In genomic region chr17:62703776-62704380, GRCh38 we compare ENCODE assay signal across 1 cellular context.
TF ChIP-seq lines count a peak whose summit lies in the region.

No MANE protein-coding gene starts in this region.

TF ChIP-seq in HepG2, 621 proteins besides CTCF, POLR2A, EP300 and RAD21 (continued from another document and continues in another):
- peak; percentile 59; the same call in 1 of the 2 replicates for TF ChIP-seq ZNF770 (CRISPR knock-in tag; IDR thresholded peaks at IDR 0.05)
- TF ChIP-seq GTF3A (CRISPR knock-in tag; conservative IDR thresholded peaks at IDR 0.05) = no peak
- no peak for TF ChIP-seq RELA (CRISPR knock-in tag; IDR thresholded peaks at IDR 0.05)
- no peak for TF ChIP-seq SMAD9 (CRISPR knock-in tag; IDR thresholded peaks at IDR 0.05)
- no peak for TF ChIP-seq NFE2 (CRISPR knock-in tag; IDR thresholded peaks at IDR 0.05)
- no peak for TF ChIP-seq SRSF9 (IDR thresholded peaks at IDR 0.05; ENCODE audit: borderline replicate concordance, insufficient read depth, low read depth, low read length, poor library complexity, severe bottlenecking)
- no peak for TF ChIP-seq HNF1B (CRISPR knock-in tag; IDR thresholded peaks at IDR 0.05)
- 0 out of 2 replicates have a peak, but pooled peaks have one; percentile 21 for TF ChIP-seq MEIS1 (CRISPR knock-in tag; IDR thresholded peaks at IDR 0.05; ENCODE audit: borderline replicate concordance)
- no peak for TF ChIP-seq ATF3 (CRISPR knock-in tag; IDR thresholded peaks at IDR 0.05)
- TF ChIP-seq TAF15 (IDR thresholded peaks at IDR 0.05; ENCODE audit: low read depth, low read length, poor library complexity, severe bottlenecking) = no peak
- no peak for TF ChIP-seq FIP1L1 (IDR thresholded peaks at IDR 0.05; ENCODE audit: borderline replicate concordance, insufficient read depth, low read depth, low read length)
- TF ChIP-seq HMG20B (CRISPR knock-in tag; conservative IDR thresholded peaks at IDR 0.05) = 0 out of 2 replicates have a peak, but pooled peaks have one; percentile 12
- TF ChIP-seq, protein P1, sequence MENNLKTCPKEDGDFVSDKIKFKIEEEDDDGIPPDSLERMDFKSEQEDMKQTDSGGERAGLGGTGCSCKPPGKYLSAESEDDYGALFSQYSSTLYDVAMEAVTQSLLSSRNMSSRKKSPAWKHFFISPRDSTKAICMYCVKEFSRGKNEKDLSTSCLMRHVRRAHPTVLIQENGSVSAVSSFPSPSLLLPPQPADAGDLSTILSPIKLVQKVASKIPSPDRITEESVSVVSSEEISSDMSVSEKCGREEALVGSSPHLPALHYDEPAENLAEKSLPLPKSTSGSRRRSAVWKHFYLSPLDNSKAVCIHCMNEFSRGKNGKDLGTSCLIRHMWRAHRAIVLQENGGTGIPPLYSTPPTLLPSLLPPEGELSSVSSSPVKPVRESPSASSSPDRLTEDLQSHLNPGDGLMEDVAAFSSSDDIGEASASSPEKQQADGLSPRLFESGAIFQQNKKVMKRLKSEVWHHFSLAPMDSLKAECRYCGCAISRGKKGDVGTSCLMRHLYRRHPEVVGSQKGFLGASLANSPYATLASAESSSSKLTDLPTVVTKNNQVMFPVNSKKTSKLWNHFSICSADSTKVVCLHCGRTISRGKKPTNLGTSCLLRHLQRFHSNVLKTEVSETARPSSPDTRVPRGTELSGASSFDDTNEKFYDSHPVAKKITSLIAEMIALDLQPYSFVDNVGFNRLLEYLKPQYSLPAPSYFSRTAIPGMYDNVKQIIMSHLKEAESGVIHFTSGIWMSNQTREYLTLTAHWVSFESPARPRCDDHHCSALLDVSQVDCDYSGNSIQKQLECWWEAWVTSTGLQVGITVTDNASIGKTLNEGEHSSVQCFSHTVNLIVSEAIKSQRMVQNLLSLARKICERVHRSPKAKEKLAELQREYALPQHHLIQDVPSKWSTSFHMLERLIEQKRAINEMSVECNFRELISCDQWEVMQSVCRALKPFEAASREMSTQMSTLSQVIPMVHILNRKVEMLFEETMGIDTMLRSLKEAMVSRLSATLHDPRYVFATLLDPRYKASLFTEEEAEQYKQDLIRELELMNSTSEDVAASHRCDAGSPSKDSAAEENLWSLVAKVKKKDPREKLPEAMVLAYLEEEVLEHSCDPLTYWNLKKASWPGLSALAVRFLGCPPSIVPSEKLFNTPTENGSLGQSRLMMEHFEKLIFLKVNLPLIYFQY (CRISPR knock-in tag; IDR thresholded peaks at IDR 0.05; ENCODE audit: borderline replicate concordance) = no peak
- TF ChIP-seq PCBP2 (optimal IDR thresholded peaks at IDR 0.05; ENCODE audit: low read depth, low read length, poor library complexity, severe bottlenecking) = no peak
- TF ChIP-seq, protein P2, sequence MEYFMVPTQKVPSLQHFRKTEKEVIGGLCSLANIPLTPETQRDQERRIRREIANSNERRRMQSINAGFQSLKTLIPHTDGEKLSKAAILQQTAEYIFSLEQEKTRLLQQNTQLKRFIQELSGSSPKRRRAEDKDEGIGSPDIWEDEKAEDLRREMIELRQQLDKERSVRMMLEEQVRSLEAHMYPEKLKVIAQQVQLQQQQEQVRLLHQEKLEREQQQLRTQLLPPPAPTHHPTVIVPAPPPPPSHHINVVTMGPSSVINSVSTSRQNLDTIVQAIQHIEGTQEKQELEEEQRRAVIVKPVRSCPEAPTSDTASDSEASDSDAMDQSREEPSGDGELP (IDR thresholded peaks at IDR 0.05; ENCODE audit: borderline replicate concordance, low read depth) = no peak
- no peak for TF ChIP-seq ZBTB14 (CRISPR knock-in tag; IDR thresholded peaks at IDR 0.05)
- no peak for TF ChIP-seq RERE (CRISPR knock-in tag; IDR thresholded peaks at IDR 0.05; ENCODE audit: low read depth)
- no peak for TF ChIP-seq ZNF180 (CRISPR knock-in tag; IDR thresholded peaks at IDR 0.05; ENCODE audit: borderline replicate concordance, low read depth)
- TF ChIP-seq, protein P3, sequence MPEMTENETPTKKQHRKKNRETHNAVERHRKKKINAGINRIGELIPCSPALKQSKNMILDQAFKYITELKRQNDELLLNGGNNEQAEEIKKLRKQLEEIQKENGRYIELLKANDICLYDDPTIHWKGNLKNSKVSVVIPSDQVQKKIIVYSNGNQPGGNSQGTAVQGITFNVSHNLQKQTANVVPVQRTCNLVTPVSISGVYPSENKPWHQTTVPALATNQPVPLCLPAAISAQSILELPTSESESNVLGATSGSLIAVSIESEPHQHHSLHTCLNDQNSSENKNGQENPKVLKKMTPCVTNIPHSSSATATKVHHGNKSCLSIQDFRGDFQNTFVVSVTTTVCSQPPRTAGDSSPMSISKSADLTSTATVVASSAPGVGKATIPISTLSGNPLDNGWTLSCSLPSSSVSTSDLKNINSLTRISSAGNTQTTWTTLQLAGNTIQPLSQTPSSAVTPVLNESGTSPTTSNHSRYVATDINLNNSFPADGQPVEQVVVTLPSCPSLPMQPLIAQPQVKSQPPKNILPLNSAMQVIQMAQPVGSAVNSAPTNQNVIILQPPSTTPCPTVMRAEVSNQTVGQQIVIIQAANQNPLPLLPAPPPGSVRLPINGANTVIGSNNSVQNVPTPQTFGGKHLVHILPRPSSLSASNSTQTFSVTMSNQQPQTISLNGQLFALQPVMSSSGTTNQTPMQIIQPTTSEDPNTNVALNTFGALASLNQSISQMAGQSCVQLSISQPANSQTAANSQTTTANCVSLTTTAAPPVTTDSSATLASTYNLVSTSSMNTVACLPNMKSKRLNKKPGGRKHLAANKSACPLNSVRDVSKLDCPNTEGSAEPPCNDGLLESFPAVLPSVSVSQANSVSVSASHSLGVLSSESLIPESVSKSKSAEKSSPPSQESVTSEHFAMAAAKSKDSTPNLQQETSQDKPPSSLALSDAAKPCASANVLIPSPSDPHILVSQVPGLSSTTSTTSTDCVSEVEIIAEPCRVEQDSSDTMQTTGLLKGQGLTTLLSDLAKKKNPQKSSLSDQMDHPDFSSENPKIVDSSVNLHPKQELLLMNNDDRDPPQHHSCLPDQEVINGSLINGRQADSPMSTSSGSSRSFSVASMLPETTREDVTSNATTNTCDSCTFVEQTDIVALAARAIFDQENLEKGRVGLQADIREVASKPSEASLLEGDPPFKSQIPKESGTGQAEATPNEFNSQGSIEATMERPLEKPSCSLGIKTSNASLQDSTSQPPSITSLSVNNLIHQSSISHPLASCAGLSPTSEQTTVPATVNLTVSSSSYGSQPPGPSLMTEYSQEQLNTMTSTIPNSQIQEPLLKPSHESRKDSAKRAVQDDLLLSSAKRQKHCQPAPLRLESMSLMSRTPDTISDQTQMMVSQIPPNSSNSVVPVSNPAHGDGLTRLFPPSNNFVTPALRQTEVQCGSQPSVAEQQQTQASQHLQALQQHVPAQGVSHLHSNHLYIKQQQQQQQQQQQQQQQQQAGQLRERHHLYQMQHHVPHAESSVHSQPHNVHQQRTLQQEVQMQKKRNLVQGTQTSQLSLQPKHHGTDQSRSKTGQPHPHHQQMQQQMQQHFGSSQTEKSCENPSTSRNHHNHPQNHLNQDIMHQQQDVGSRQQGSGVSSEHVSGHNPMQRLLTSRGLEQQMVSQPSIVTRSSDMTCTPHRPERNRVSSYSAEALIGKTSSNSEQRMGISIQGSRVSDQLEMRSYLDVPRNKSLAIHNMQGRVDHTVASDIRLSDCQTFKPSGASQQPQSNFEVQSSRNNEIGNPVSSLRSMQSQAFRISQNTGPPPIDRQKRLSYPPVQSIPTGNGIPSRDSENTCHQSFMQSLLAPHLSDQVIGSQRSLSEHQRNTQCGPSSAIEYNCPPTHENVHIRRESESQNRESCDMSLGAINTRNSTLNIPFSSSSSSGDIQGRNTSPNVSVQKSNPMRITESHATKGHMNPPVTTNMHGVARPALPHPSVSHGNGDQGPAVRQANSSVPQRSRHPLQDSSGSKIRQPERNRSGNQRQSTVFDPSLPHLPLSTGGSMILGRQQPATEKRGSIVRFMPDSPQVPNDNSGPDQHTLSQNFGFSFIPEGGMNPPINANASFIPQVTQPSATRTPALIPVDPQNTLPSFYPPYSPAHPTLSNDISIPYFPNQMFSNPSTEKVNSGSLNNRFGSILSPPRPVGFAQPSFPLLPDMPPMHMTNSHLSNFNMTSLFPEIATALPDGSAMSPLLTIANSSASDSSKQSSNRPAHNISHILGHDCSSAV (CRISPR knock-in tag; IDR thresholded peaks at IDR 0.05; ENCODE audit: borderline replicate concordance) = no peak
- TF ChIP-seq ZNF512 (CRISPR knock-in tag; IDR thresholded peaks at IDR 0.05) = no peak
